8 cellular contexts compared by ENCODE assay signal in the genomic region with DNA sequence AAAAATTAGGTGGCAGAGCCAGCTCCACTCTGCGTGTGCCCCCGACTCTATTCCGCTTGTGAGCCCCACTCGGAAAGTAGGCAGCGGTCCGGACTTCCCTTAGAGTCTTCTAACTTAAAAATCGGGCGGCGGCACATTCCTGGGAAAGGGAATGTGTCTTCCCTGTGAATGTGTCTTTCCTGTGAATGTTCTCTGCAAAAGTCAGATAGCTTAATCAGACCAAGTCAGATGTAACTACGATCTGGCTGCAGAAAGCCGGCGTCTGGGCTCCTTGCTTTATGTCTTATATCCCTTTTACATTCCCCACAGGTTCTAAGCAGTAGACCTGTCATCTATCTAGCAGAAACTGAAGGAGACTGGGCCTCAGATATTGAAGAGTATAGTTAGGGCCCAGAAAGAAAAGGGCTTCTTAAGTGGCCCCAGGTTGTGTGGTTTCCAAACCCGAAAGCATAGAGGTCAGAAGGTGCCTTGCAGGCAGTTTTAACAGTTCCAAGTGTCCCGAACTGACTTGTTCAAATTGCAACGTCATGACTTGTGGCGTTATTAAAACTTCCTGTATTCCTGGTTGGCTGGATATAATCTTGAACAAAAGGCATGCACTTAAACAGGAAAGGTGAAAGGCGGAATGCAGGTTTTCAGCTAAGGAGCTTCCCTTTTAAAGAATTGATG. TPM values are rescaled to one million over a fixed set of nuclear protein-coding genes. Genes with fewer than 3 reads are reported as not detected.
DNase-seq lines count a peak whose midpoint lies in the region; ATAC-seq and TF ChIP-seq lines count a peak whose summit lies in the region.

No MANE protein-coding gene starts in this region.

- intact Hi-C loops in testis (cut with DNase I; ENCODE audit: low total_unique reads): no loop called here

- H3K27ac ChIP-seq in AG04450 (ENCODE audit: low read depth, low read length): peak overlapping the region; percentile 100
- peak overlapping the region; percentile 99 for H3K27ac ChIP-seq in ectodermal cell (ENCODE audit: insufficient read depth, low read depth, low read length, poor library complexity, severe bottlenecking)
- H3K27ac ChIP-seq in lung (ENCODE audit: low read depth in 1 of 2, low read length in 1 of 2): peak overlapping the region; percentile 96 to 100
- peak overlapping the region; percentile 96 to 98 for H3K27ac ChIP-seq in testis

- H3K4me1 ChIP-seq in ectodermal cell (ENCODE audit: control insufficient read depth, insufficient read depth, low read length) (no peaks in the 10 kb centered on the region), lung (ENCODE audit: control insufficient read depth in 2 of 2, insufficient read depth in 2 of 2, low read length in 2 of 2) (peaks cover 9 to 21% of the 10 kb centered on the region in 2 donors), testis (peaks cover 38% of the 10 kb centered on the region)

- DNase-seq in AG04450 (ENCODE audit: low read depth, low spot score): no peak
- peak; percentile 52 for DNase-seq in lung (ENCODE audit: low spot score)
- no peak for DNase-seq in testis

- POLR2A ChIA-PET in AG04450 (lab: Yijun Ruan, JAX): interaction anchor here (0.6 to 1.4 kb wide), 4 partner anchors 16 to 320 kb away, joined by 3 read pairs; partner anchors contain the start of gene NETO2

- no peak for TF ChIP-seq CTCF in AG04450 (IDR thresholded peaks at IDR 0.05; ENCODE audit: low read depth, low read length)
- no peak for TF ChIP-seq CTCF in lung (IDR thresholded peaks at IDR 0.05; ENCODE audit: control extremely low read depth, extremely low read depth)
- no peak for TF ChIP-seq CTCF in testis (IDR thresholded peaks at IDR 0.05)

- peak overlapping the region; percentile 96 for H3K4me3 ChIP-seq in AG04450 (ENCODE audit: low read depth, low read length)
- peak overlapping the region; percentile 74 for H3K4me3 ChIP-seq in GM08714 (ENCODE audit: low read length)
- peak overlapping the region; percentile 84 for H3K4me3 ChIP-seq in ectodermal cell (ENCODE audit: insufficient read depth, low read depth, low read length)
- H3K4me3 ChIP-seq in lung: peak overlapping the region; percentile 93
- H3K4me3 ChIP-seq in testis: peak overlapping the region; percentile 83 to 98

- no peak for TF ChIP-seq POLR2A in testis (IDR thresholded peaks at IDR 0.05)

- peak; percentile 34 for ATAC-seq in HG03354 (IDR thresholded peaks at IDR 0.05; ENCODE audit: poor library complexity, severe bottlenecking, unreplicated experiment)
- ATAC-seq in SK-N-SH treated with all-trans-retinoic acid at 6 μM for 48 hours: peak; percentile 65
- peak; percentile 50 for ATAC-seq in lung (ENCODE audit: insufficient read depth, low FRiP score)
- no peak for ATAC-seq in HG03442 (IDR thresholded peaks at IDR 0.05; ENCODE audit: unreplicated experiment)

- no peaks in the 10 kb centered on the region; the same call in 1 of the 2 replicates for H3K9me3 ChIP-seq in AG04450 (ENCODE audit: control insufficient read depth, insufficient read depth, low read length)
- no peaks in the 10 kb centered on the region for H3K9me3 ChIP-seq in ectodermal cell (ENCODE audit: control insufficient read depth, low read length)
- H3K9me3 ChIP-seq in lung (ENCODE audit: control insufficient read depth in 2 of 2, insufficient read depth in 1 of 2, low read length in 1 of 2): no peaks in the 10 kb centered on the region
- H3K9me3 ChIP-seq in testis: no peaks in the 10 kb centered on the region

- H3K36me3 ChIP-seq in ectodermal cell (ENCODE audit: control insufficient read depth, insufficient read depth, low read length): no peaks in the 10 kb centered on the region
- peaks cover 0 to 3% of the 10 kb centered on the region in 2 donors for H3K36me3 ChIP-seq in lung (ENCODE audit: control insufficient read depth in 2 of 2, insufficient read depth in 2 of 2, low read length in 2 of 2)
- no peaks in the 10 kb centered on the region for H3K36me3 ChIP-seq in testis (ENCODE audit: low read depth, missing control alignments)

- 15 to 17% methylated on average over 17 of the region's 17 CpGs for whole genome bisulfite sequencing in ectodermal cell, 2 experiments
- 0 to 1% methylated on average over 17 of the region's 17 CpGs for WGBS in lung, 2 donors
- 2% methylated on average over 17 of the region's 17 CpGs for WGBS in testis, 2 donors

- CTCF ChIA-PET in AG04450 (lab: Charles Lee): interaction anchor here (0.6 to 2.4 kb wide), 7 partner anchors 30 to 1168 kb away, joined by 3 to 11 read pairs (median 6); partner anchors contain the start of gene NETO2

- H3K27me3 ChIP-seq in AG04450 (ENCODE audit: control insufficient read depth, insufficient read depth, low read length) (no peaks in the 10 kb centered on the region), ectodermal cell (ENCODE audit: control insufficient read depth, insufficient read depth, low read length, poor library complexity, severe bottlenecking) (no peaks in the 10 kb centered on the region), lung (ENCODE audit: control insufficient read depth, insufficient read depth) (no peaks in the 10 kb centered on the region), testis (no peaks in the 10 kb centered on the region)

TF ChIP-seq in SK-N-SH treated with all-trans-retinoic acid at 6 μM for 48 hours, 23 proteins besides CTCF, POLR2A, EP300 and RAD21:
- TF ChIP-seq ISL1 (CRISPR knock-in tag; IDR thresholded peaks at IDR 0.05): no peak
- no peak for TF ChIP-seq GLIS3 (CRISPR knock-in tag; IDR thresholded peaks at IDR 0.05)
- no peak for TF ChIP-seq TOX (CRISPR knock-in tag; IDR thresholded peaks at IDR 0.05; ENCODE audit: borderline replicate concordance)
- TF ChIP-seq RARB (CRISPR knock-in tag; IDR thresholded peaks at IDR 0.05): no peak
- no peak for TF ChIP-seq BACH2 (CRISPR knock-in tag; IDR thresholded peaks at IDR 0.05; ENCODE audit: borderline replicate concordance)
- no peak for TF ChIP-seq ARNTL (CRISPR knock-in tag; IDR thresholded peaks at IDR 0.05; ENCODE audit: borderline replicate concordance, low read depth)
- TF ChIP-seq CREB5 (CRISPR knock-in tag; IDR thresholded peaks at IDR 0.05; ENCODE audit: low read depth): no peak
- TF ChIP-seq ZNF70 (CRISPR knock-in tag; IDR thresholded peaks at IDR 0.05): no peak
- TF ChIP-seq PPARA (CRISPR knock-in tag; IDR thresholded peaks at IDR 0.05; ENCODE audit: borderline replicate concordance): no peak
- no peak for TF ChIP-seq ESRRG (CRISPR knock-in tag; IDR thresholded peaks at IDR 0.05)

RNA-seq across cellular contexts. Expression of gene PHKB, which starts 0.6 kb away (rescaled TPM):
- polyA plus RNA-seq in AG04450 (2011; rRNA removed) (68.3 and 78.7 TPM in 2 replicates), lung (10 to 100 TPM; 21.2 to 29.4 TPM), testis (ENCODE audit: insufficient read depth, low read depth, low replicate concordance) (66.7 TPM)
- 84.1 and 115 TPM in 2 replicates for polyA minus RNA-seq in AG04450 (2011; rRNA and poly(A)+ RNA removed)
- polyA plus RNA-seq in ectodermal cell (2013, experiment 1 of 4): 62.6 TPM
- polyA plus RNA-seq in ectodermal cell (2013, experiment 2 of 4): 68.8 TPM
- polyA plus RNA-seq in ectodermal cell (2013, experiment 3 of 4): 45.9 TPM
- 51.8 TPM for polyA plus RNA-seq in ectodermal cell (2013, experiment 4 of 4)
- total RNA-seq in lung (100 to 1,000 TPM in 1 of 2 donors, 10 to 100 TPM in 1; 69.9 to 134 TPM), testis (100 to 1,000 TPM; 136 to 168 TPM)

RNA-seq across cellular contexts. Expression of gene ITFG1, which starts 0.9 kb away (rescaled TPM):
- 103 and 125 TPM in 2 replicates for polyA plus RNA-seq in AG04450 (2011; rRNA removed)
- polyA minus RNA-seq in AG04450 (2011; rRNA and poly(A)+ RNA removed): 22.1 and 37.6 TPM in 2 replicates
- 33.7 TPM for polyA plus RNA-seq in ectodermal cell (2013, experiment 1 of 4)
- polyA plus RNA-seq in ectodermal cell (2013, experiment 2 of 4): 41.7 TPM
- polyA plus RNA-seq in ectodermal cell (2013, experiment 3 of 4): 31.3 TPM
- 36.7 TPM for polyA plus RNA-seq in ectodermal cell (2013, experiment 4 of 4)
- 10 to 100 TPM; 44.1 to 79.4 TPM for total RNA-seq in lung
- polyA plus RNA-seq in lung: 10 to 100 TPM; 13.0 to 36.4 TPM
- 100 to 1,000 TPM; 121 to 130 TPM for total RNA-seq in testis
- 94.7 TPM for polyA plus RNA-seq in testis (ENCODE audit: insufficient read depth, low read depth, low replicate concordance)
